Comparison of ENCODE assay signal across 7 cellular contexts in genomic region chr17:412211-413015, GRCh38. TPM values are rescaled to one million over a fixed set of nuclear protein-coding genes. Genes with fewer than 3 reads are reported as not detected.
DNase-seq lines count a peak whose midpoint lies in the region; ATAC-seq, FAIRE-seq and TF ChIP-seq lines count a peak whose summit lies in the region.

No MANE protein-coding gene starts in this region.

- peak overlapping the region; percentile 97 to 98 for H3K27ac Mint-ChIP-seq in T-cell

- CTCF ChIA-PET in T-cell (lab: Charles Lee): interaction anchor here (0.6 to 3.1 kb wide), 29 partner anchors 9 to 584 kb away, joined by 3 to 94 read pairs (median 4); partner anchors contain the start of gene TIMM22 (in 1 of the 2)

- DNase-seq in GM04504 (ENCODE audit: low read depth) (peak; percentile 39), T-cell (peak; percentile 39 to 75 (median 66)), astrocyte of the hippocampus (ENCODE audit: low read depth, low spot score) (peak; percentile 77), keratinocyte (ENCODE audit: low read depth, low spot score) (no peak)
- peak; percentile 46 for DNase-seq in stimulated activated CD8-positive, alpha-beta memory T cell treated with anti-CD3 and anti-CD28 coated beads, Interleukin-15, amount 100 ng/mL, for 1 hour (ENCODE audit: low read depth)

- peaks cover 11% of the 10 kb centered on the region for H3K4me1 ChIP-seq in keratinocyte (ENCODE audit: control insufficient read depth, extremely low read depth, insufficient read depth, low read length)

- TF ChIP-seq CTCF in LNCAP (IDR thresholded peaks at IDR 0.05) (peak; percentile 81), keratinocyte (optimal IDR thresholded peaks at IDR 0.05 in 1 of 3, IDR thresholded peaks at IDR 0.05 in 1 of 3, conservative IDR thresholded peaks at IDR 0.05 in 1 of 3; ENCODE audit: extremely low read depth in 1 of 3, insufficient read depth in 2 of 3, low read length in 3 of 3) (peak; percentile 75)

- no peaks in the 10 kb centered on the region for H4K20me1 ChIP-seq in keratinocyte (ENCODE audit: control insufficient read depth, extremely low read depth, insufficient read depth, low read length)

- no peak overlapping the region for H3K27ac ChIP-seq in keratinocyte (ENCODE audit: control insufficient read depth, insufficient read depth, low read length)

- peaks cover 0 to 3% of the 10 kb centered on the region in 2 donors for H3K27me3 Mint-ChIP-seq in T-cell

- ATAC-seq in T-cell (replicated peaks in 1 of 4) (no peak), GM19463 (IDR thresholded peaks at IDR 0.05; ENCODE audit: unreplicated experiment) (no peak)

- H3K4me3 Mint-ChIP-seq in T-cell: peak overlapping the region; percentile 81 to 96 (median 91)

- FAIRE-seq in keratinocyte (lab: Jason Lieb, UNC): peak; percentile 91

- H3K9ac ChIP-seq in keratinocyte (ENCODE audit: control insufficient read depth, extremely low read depth, insufficient read depth, low read length): no peak overlapping the region

- no peaks in the 10 kb centered on the region for H3K27me3 ChIP-seq in keratinocyte (ENCODE audit: control insufficient read depth, extremely low read depth, insufficient read depth, low read length)

- H2AFZ ChIP-seq in keratinocyte (ENCODE audit: control insufficient read depth, low read length): no peak overlapping the region

- no peak overlapping the region for H3K4me2 ChIP-seq in keratinocyte (ENCODE audit: control insufficient read depth, extremely low read depth, insufficient read depth, low read depth, low read length)

- H3K36me3 ChIP-seq in keratinocyte (ENCODE audit: control insufficient read depth in 2 of 2, extremely low read depth in 1 of 2, insufficient read depth in 2 of 2, low read length in 2 of 2): peaks cover 0 to 3% of the 10 kb centered on the region in 2 experiments

- H3K9me3 ChIP-seq in keratinocyte (ENCODE audit: control insufficient read depth, low read depth, low read length): no peaks in the 10 kb centered on the region

- H3K9me1 ChIP-seq in keratinocyte (ENCODE audit: control insufficient read depth, extremely low read depth, insufficient read depth, low read length): no peaks in the 10 kb centered on the region

- peaks cover 10% of the 10 kb centered on the region for H3K79me2 ChIP-seq in keratinocyte (ENCODE audit: control insufficient read depth, insufficient read depth, low read length)

- no peak overlapping the region for H3K4me3 ChIP-seq in keratinocyte (ENCODE audit: control insufficient read depth in 2 of 3, extremely low read depth in 1 of 3, insufficient read depth in 2 of 3, low read depth in 1 of 3, low read length in 3 of 3)

- dilution Hi-C loops in keratinocyte (cut with MboI; ENCODE audit: extremely low pct_ligation_motif_present, low sequenced_read_pairs): no loop called here

- POLR2A ChIA-PET in T-cell (lab: Charles Lee): interaction anchor here in 1 of 2 donors (0.6 kb wide), 2 partner anchors 119 to 352 kb away, joined by 3 to 7 read pairs; no protein-coding TSS in a partner anchor

- peaks cover 12% of the 10 kb centered on the region for H3K36me3 Mint-ChIP-seq in T-cell

- no peaks in the 10 kb centered on the region for H3K9me3 Mint-ChIP-seq in T-cell

- peaks cover 81 to 87% (median 83%) of the 10 kb centered on the region in 3 donors for H3K4me1 Mint-ChIP-seq in T-cell

RNA-seq across cellular contexts. Expression of gene RFLNB, which starts 33.3 kb away (rescaled TPM):
- total RNA-seq in T-cell: 10 to 100 TPM; 38.3 to 70.3 (median 55.2) TPM
- 0.86 to 3.4 TPM (median 1.3 TPM) in 3 replicates for polyA plus RNA-seq in keratinocyte
- 0.66 TPM for polyA plus RNA-seq in keratinocyte (2011; ENCODE audit: low read depth)
- polyA plus RNA-seq in keratinocyte (2011; cell fraction: cytosol; rRNA removed): 1.4 and 2.5 TPM in 2 replicates
- polyA plus RNA-seq in keratinocyte (2011; cell fraction: nucleus; rRNA removed): 0.93 and 1.3 TPM in 2 replicates
- polyA plus RNA-seq in keratinocyte (2012; ENCODE audit: low replicate concordance): 0.69 and 7.1 TPM in 2 replicates
- polyA minus RNA-seq in keratinocyte: 1.3 to 3.9 TPM (median 1.7 TPM) in 3 replicates
- polyA minus RNA-seq in keratinocyte (2011; cell fraction: cytosol; rRNA and poly(A)+ RNA removed): 2.5 TPM
- polyA minus RNA-seq in keratinocyte (2011; cell fraction: nucleus; rRNA and poly(A)+ RNA removed): 0.32 and 1.1 TPM in 2 replicates

RNA-seq across cellular contexts. Expression of gene RPH3AL, which starts 59.8 kb away (rescaled TPM):
- total RNA-seq in T-cell: 10 to 100 TPM in 1 of 5 donors, 1 to 10 TPM in 4; 4.5 to 10.5 (median 5.3) TPM
- 0.31 to 1.2 TPM (median 0.94 TPM) in 3 replicates for polyA plus RNA-seq in keratinocyte
- not detected for polyA plus RNA-seq in keratinocyte (2011; ENCODE audit: low read depth)
- polyA plus RNA-seq in keratinocyte (2011; cell fraction: cytosol; rRNA removed): 0.22 and 0.70 TPM in 2 replicates
- polyA plus RNA-seq in keratinocyte (2011; cell fraction: nucleus; rRNA removed): 0.69 and 0.77 TPM in 2 replicates
- polyA plus RNA-seq in keratinocyte (2012; ENCODE audit: low replicate concordance): 0.24 and 0.64 TPM in 2 replicates
- 0.38 to 0.63 TPM in 2 of 3 replicates, not detected in the other for polyA minus RNA-seq in keratinocyte
- not detected for polyA minus RNA-seq in keratinocyte (2011; cell fraction: cytosol; rRNA and poly(A)+ RNA removed)
- 0.84 and 1.4 TPM in 2 replicates for polyA minus RNA-seq in keratinocyte (2011; cell fraction: nucleus; rRNA and poly(A)+ RNA removed)
